16 cellular contexts compared by ENCODE assay signal in genomic region chr2:48194641-48195040, GRCh38.
"Had no signal": no experiment of that assay in that cellular context is flagged by ENCODE, and none has a peak within 500 bp of the region (broad histone marks: within the 10 kb centered on the region; RNA-seq: fewer than 3 reads in every experiment).

No MANE protein-coding gene starts in this region.

- H3K4me3 Mint-ChIP-seq: naive thymus-derived CD4-positive, alpha-beta T cell; nephron progenitor cell; type B pancreatic cell had no signal

- H3K36me3 ChIP-seq: heart right ventricle, ovary, suprapubic skin, thyroid gland had no signal

- H3K4me3 ChIP-seq: heart right ventricle, ovary, suprapubic skin, thyroid gland had no signal

- H3K36me3 Mint-ChIP-seq: naive thymus-derived CD4-positive, alpha-beta T cell; type B pancreatic cell had no signal

- H3K9me3 ChIP-seq: heart right ventricle, ovary, suprapubic skin, thyroid gland had no signal

- H3K27ac Mint-ChIP-seq: naive thymus-derived CD4-positive, alpha-beta T cell; type B pancreatic cell had no signal

- DNase-seq: cortex of kidney; effector memory CD4-positive, alpha-beta T cell; heart right ventricle; hypothalamus; kidney glomerular epithelial cell; mesendoderm; naive thymus-derived CD4-positive, alpha-beta T cell; nephron progenitor cell; ovary; right cardiac atrium; small intestine; stimulated activated CD4-positive, alpha-beta T cell treated with anti-CD3 and anti-CD28 coated beads, Interleukin-12 subunit alpha, Interleukin-12 subunit beta, amount 100 ng/mL, for 4 hours; stimulated activated naive CD8-positive, alpha-beta T cell treated with anti-CD3 and anti-CD28 coated beads, Interleukin-15, Interleukin-2, amounts not matched to agents 100 U/mL and 50 U/mL, for 24 hours; thyroid gland had no signal

- H3K27me3 Mint-ChIP-seq: naive thymus-derived CD4-positive, alpha-beta T cell; type B pancreatic cell had no signal

- H3K9me3 Mint-ChIP-seq: nephron progenitor cell, type B pancreatic cell had no signal

- H3K27ac ChIP-seq: heart right ventricle, ovary, suprapubic skin, thyroid gland had no signal

- H3K27me3 ChIP-seq: heart right ventricle, ovary, suprapubic skin, thyroid gland had no signal
